Comparison of ENCODE assay signal across 12 cellular contexts in genomic region chr1:168485048-168485447, GRCh38. TPM values are rescaled to one million over a fixed set of nuclear protein-coding genes. Genes with fewer than 3 reads are reported as not detected.
DNase-seq lines count a peak whose midpoint lies in the region; ATAC-seq, FAIRE-seq and TF ChIP-seq lines count a peak whose summit lies in the region.
"Had no signal": no experiment of that assay in that cellular context is flagged by ENCODE, and none has a peak within 500 bp of the region (broad histone marks: within the 10 kb centered on the region; RNA-seq: fewer than 3 reads in every experiment).

No MANE protein-coding gene starts in this region.

- no peaks in the 10 kb centered on the region for H4K20me1 ChIP-seq in keratinocyte (ENCODE audit: control insufficient read depth, extremely low read depth, insufficient read depth, low read length)

- H3K27ac ChIP-seq in right atrium auricular region = peak overlapping the region in 1 of 2 donors; percentile 48
- no peak overlapping the region for H3K27ac ChIP-seq in keratinocyte (ENCODE audit: control insufficient read depth, insufficient read depth, low read length)
- no peak overlapping the region for H3K27ac ChIP-seq in aorta (ENCODE audit: low read depth in 1 of 2, low read length in 2 of 2)

- in situ Hi-C loops in astrocyte of the cerebellum (cut with HindIII; ENCODE audit: low sequenced_read_pairs) = no loop called here

- H3K4me3 ChIP-seq in right atrium auricular region (no peak overlapping the region), astrocyte of the cerebellum (ENCODE audit: low read depth, low read length) (no peak overlapping the region), keratinocyte (ENCODE audit: control insufficient read depth in 2 of 3, extremely low read depth in 1 of 3, insufficient read depth in 2 of 3, low read depth in 1 of 3, low read length in 3 of 3) (no peak overlapping the region), aorta (ENCODE audit: low read length in 2 of 2) (no peak overlapping the region)

- H3K4me1 ChIP-seq in right atrium auricular region (peaks cover 0 to 4% of the 10 kb centered on the region in 2 donors), keratinocyte (ENCODE audit: control insufficient read depth, extremely low read depth, insufficient read depth, low read length) (peaks cover 24% of the 10 kb centered on the region), aorta (ENCODE audit: control insufficient read depth in 1 of 2, insufficient read depth in 2 of 2, low read length in 2 of 2) (no peaks in the 10 kb centered on the region)

- no peaks in the 10 kb centered on the region for H3K9me1 ChIP-seq in keratinocyte (ENCODE audit: control insufficient read depth, extremely low read depth, insufficient read depth, low read length)

- no peaks in the 10 kb centered on the region for H3K79me2 ChIP-seq in keratinocyte (ENCODE audit: control insufficient read depth, insufficient read depth, low read length)

- H3K27me3 ChIP-seq in right atrium auricular region = no peaks in the 10 kb centered on the region
- no peaks in the 10 kb centered on the region for H3K27me3 ChIP-seq in keratinocyte (ENCODE audit: control insufficient read depth, extremely low read depth, insufficient read depth, low read length)
- H3K27me3 ChIP-seq in aorta (ENCODE audit: control insufficient read depth in 1 of 2, insufficient read depth in 2 of 2, low read length in 1 of 2) = no peaks in the 10 kb centered on the region

- DNase-seq in Right ventricle myocardium superior (peak; percentile 37), right atrium auricular region (ENCODE audit: low spot score) (no peak), astrocyte of the cerebellum (ENCODE audit: low read depth) (peak; percentile 50), keratinocyte (ENCODE audit: low read depth, low spot score) (no peak), aorta (peak in 1 of 2 donors; percentile 55), DMS153 treated with DMSO at 0.1 percent for 48 hours (lab: John Stamatoyannopoulos, UW; ENCODE audit: unreplicated experiment) (no peak), H54 (ENCODE audit: insufficient read length, low spot score) (no peak), NCI-H1048 (lab: John Stamatoyannopoulos, UW) (no peak)
- DNase-seq: SHP77 treated with DMSO at 0.1 percent for 48 hours had no signal

- no peak overlapping the region for H3K9ac ChIP-seq in keratinocyte (ENCODE audit: control insufficient read depth, extremely low read depth, insufficient read depth, low read length)

- intact Hi-C loops in Right ventricle myocardium superior (cut with DNase I) (no loop called here), aorta (cut with DNase I) (no loop called here)

- no peaks in the 10 kb centered on the region for H3K36me3 ChIP-seq in right atrium auricular region
- no peaks in the 10 kb centered on the region for H3K36me3 ChIP-seq in keratinocyte (ENCODE audit: control insufficient read depth in 2 of 2, extremely low read depth in 1 of 2, insufficient read depth in 2 of 2, low read length in 2 of 2)
- no peaks in the 10 kb centered on the region for H3K36me3 ChIP-seq in aorta (ENCODE audit: control insufficient read depth in 1 of 2, insufficient read depth in 2 of 2, low read length in 1 of 2)

- ATAC-seq in Right ventricle myocardium superior (ENCODE audit: poor library complexity) (no peak), aorta (ENCODE audit: low FRiP score) (peak; percentile 57)
- ATAC-seq: HepG2 had no signal

- WGBS in aorta, 2 donors = 23 to 26% methylated on average over 5 of the region's 5 CpGs

- no peak for TF ChIP-seq CTCF in right atrium auricular region (IDR thresholded peaks at IDR 0.05)
- no peak for TF ChIP-seq CTCF in astrocyte of the cerebellum (IDR thresholded peaks at IDR 0.05; ENCODE audit: low read depth, low read length, missing control alignments)
- no peak for TF ChIP-seq CTCF in keratinocyte (optimal IDR thresholded peaks at IDR 0.05 in 1 of 3, IDR thresholded peaks at IDR 0.05 in 1 of 3, conservative IDR thresholded peaks at IDR 0.05 in 1 of 3; ENCODE audit: extremely low read depth in 1 of 3, insufficient read depth in 2 of 3, low read length in 3 of 3)

- peak overlapping the region; percentile 47 for H2AFZ ChIP-seq in keratinocyte (ENCODE audit: control insufficient read depth, low read length)

- dilution Hi-C loops in keratinocyte (cut with MboI; ENCODE audit: extremely low pct_ligation_motif_present, low sequenced_read_pairs) = no loop called here

- no peaks in the 10 kb centered on the region for H3K9me3 ChIP-seq in right atrium auricular region
- H3K9me3 ChIP-seq in keratinocyte (ENCODE audit: control insufficient read depth, low read depth, low read length) = no peaks in the 10 kb centered on the region
- no peaks in the 10 kb centered on the region for H3K9me3 ChIP-seq in aorta (ENCODE audit: control insufficient read depth, low read length)

- FAIRE-seq in keratinocyte (lab: Jason Lieb, UNC) (peak; percentile 75), H54 (lab: Jason Lieb, UNC) (no peak)
- FAIRE-seq: HepG2 had no signal

- TF ChIP-seq POLR2A in H54 (IDR thresholded peaks at IDR 0.05; ENCODE audit: low read depth, low read length) = no peak

- no peak overlapping the region for H3K4me2 ChIP-seq in keratinocyte (ENCODE audit: control insufficient read depth, extremely low read depth, insufficient read depth, low read depth, low read length)

RNA-seq across cellular contexts. Expression of gene XCL2, which starts 58.7 kb away (rescaled TPM):
- total RNA-seq in Right ventricle myocardium superior (not detected), right atrium auricular region (not detected), aorta (1 to 10 TPM in 1 of 2 donors, not detected in 1; 1.1 TPM)
- polyA plus RNA-seq in keratinocyte (not detected in 3 replicates), aorta (not detected)
- polyA plus RNA-seq in keratinocyte (2011; ENCODE audit: low read depth) = not detected
- polyA plus RNA-seq in keratinocyte (2011; cell fraction: cytosol; rRNA removed) = not detected in 2 replicates
- not detected in 2 replicates for polyA plus RNA-seq in keratinocyte (2011; cell fraction: nucleus; rRNA removed)
- polyA plus RNA-seq in keratinocyte (2012; ENCODE audit: low replicate concordance) = not detected in 2 replicates
- not detected in 3 replicates for polyA minus RNA-seq in keratinocyte
- not detected for polyA minus RNA-seq in keratinocyte (2011; cell fraction: cytosol; rRNA and poly(A)+ RNA removed)
- not detected in 2 replicates for polyA minus RNA-seq in keratinocyte (2011; cell fraction: nucleus; rRNA and poly(A)+ RNA removed)
- total RNA-seq: dermis microvascular lymphatic vessel endothelial cell, HepG2 had no signal
- polyA plus RNA-seq: BJ had no signal

Comparison
In these comparisons a context has a peak if more than half of its experiments do, and no peak if none do; other contexts are left out.
1. DNase-seq: peak in Right ventricle myocardium superior (single experiment) and astrocyte of the cerebellum (single experiment); none in right atrium auricular region (single experiment), keratinocyte (single experiment), DMS153 treated with DMSO at 0.1 percent for 48 hours (single experiment), H54 (single experiment) and NCI-H1048 (single experiment).